ENCODE assay signal across 2 cellular contexts in genomic region chr15:69210574-69210973, GRCh38.
TF ChIP-seq lines count a peak whose summit lies in the region.

No MANE protein-coding gene starts in this region.

TF ChIP-seq in liver, 16 proteins besides CTCF, POLR2A, EP300 and RAD21:
- TF ChIP-seq REST (IDR thresholded peaks at IDR 0.05) (no peak), HNF4G (IDR thresholded peaks at IDR 0.05) (no peak), YY1 (IDR thresholded peaks at IDR 0.05) (peak; percentile 12), FOXA2 (IDR thresholded peaks at IDR 0.05) (no peak), ATF3 (IDR thresholded peaks at IDR 0.05) (no peak), EGR1 (IDR thresholded peaks at IDR 0.05; ENCODE audit: low read depth in 2 of 2) (no peak), MAX (IDR thresholded peaks at IDR 0.05) (no peak), FOXA1 (IDR thresholded peaks at IDR 0.05) (no peak), TAF1 (conservative IDR thresholded peaks at IDR 0.05) (no peak), RXRA (IDR thresholded peaks at IDR 0.05) (peak in 1 of 2 donors; percentile 7), SP1 (IDR thresholded peaks at IDR 0.05) (no peak)

TF ChIP-seq in HepG2, 621 proteins besides CTCF, POLR2A, EP300 and RAD21 (continued from another document):
- TF ChIP-seq ZNF318 (CRISPR knock-in tag; IDR thresholded peaks at IDR 0.05) (no peak), JUNB (CRISPR knock-in tag; IDR thresholded peaks at IDR 0.05; ENCODE audit: borderline replicate concordance) (no peak), IRF1 (CRISPR knock-in tag; IDR thresholded peaks at IDR 0.05; ENCODE audit: low read depth) (no peak), ZNF503 (CRISPR knock-in tag; IDR thresholded peaks at IDR 0.05) (no peak), RARG (CRISPR knock-in tag; IDR thresholded peaks at IDR 0.05; ENCODE audit: low read depth) (no peak), ZNF558 (CRISPR knock-in tag; IDR thresholded peaks at IDR 0.05; ENCODE audit: borderline replicate concordance) (no peak), PPARG (CRISPR knock-in tag; conservative IDR thresholded peaks at IDR 0.05) (no peak), TEF (CRISPR knock-in tag; IDR thresholded peaks at IDR 0.05) (no peak), ZNF557 (CRISPR knock-in tag; IDR thresholded peaks at IDR 0.05) (no peak), ZMAT3 (CRISPR knock-in tag; conservative IDR thresholded peaks at IDR 0.05) (no peak)
TF ChIP-seq in HepG2: peak in this region for 0.
